Comparison of ENCODE assay signal across 20 cellular contexts in the genomic region with DNA sequence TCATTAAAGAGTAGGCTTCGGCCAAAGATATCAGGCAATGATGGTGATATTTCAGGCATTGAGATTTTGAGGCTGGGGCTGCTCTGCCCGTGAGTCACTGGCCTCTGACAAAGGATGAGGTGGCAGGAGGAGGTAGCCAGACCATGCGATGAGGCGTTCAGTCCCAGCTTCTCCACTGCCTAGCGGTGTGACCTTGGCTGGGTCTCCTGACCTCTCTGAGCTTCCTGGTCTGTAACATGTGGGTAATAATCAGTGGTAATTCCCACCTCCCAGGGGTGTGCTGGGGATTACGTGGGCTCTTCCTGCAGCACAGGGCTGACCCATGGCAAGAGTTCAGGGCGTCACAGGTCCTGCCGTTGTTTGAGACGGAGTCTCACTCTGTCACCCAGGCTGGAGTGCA.
DNase-seq lines count a peak whose midpoint lies in the region; ATAC-seq and TF ChIP-seq lines count a peak whose summit lies in the region.
"Had no signal": no experiment of that assay in that cellular context is flagged by ENCODE, and none has a peak within 500 bp of the region (broad histone marks: within the 10 kb centered on the region; RNA-seq: fewer than 3 reads in every experiment).

No MANE protein-coding gene starts in this region.

- no peaks in the 10 kb centered on the region for H3K27me3 ChIP-seq in PC-3 (ENCODE audit: low read length)
- H3K27me3 ChIP-seq: Peyer's patch had no signal

- CTCF ChIA-PET in PC-3 (lab: Charles Lee): no interaction called here

- peaks cover 21% of the 10 kb centered on the region for H3K27me3 Mint-ChIP-seq in mesothelial cell of epicardium (ENCODE audit: low read depth)

- no TSS peak for BruUV-seq in PC-3 (replicated peaks; lab: Mats Ljungman, UMichigan)

- H2AFZ ChIP-seq in PC-3 (ENCODE audit: low read length): no peak overlapping the region

- H3K27ac ChIP-seq in PC-3 (ENCODE audit: low read length): no peak overlapping the region
- H3K27ac ChIP-seq: Peyer's patch, upper lobe of right lung had no signal

- in situ Hi-C loops in astrocyte of the spinal cord (cut with HindIII; ENCODE audit: low sequenced_read_pairs): no loop called here

- DNase-seq in ELR (ENCODE audit: low read depth) (peak; percentile 71), PC-3 (peak; percentile 68), astrocyte of the spinal cord (ENCODE audit: low read depth, low spot score) (peak; percentile 70), iris pigment epithelial cell (ENCODE audit: low read depth) (peak; percentile 24), mesothelial cell of epicardium (ENCODE audit: low spot score in 2 of 2, unreplicated experiment in 2 of 2) (no peak)
- no peak for DNase-seq in stimulated activated naive CD8-positive, alpha-beta T cell treated with anti-CD3 and anti-CD28 coated beads, Interleukin-15, Interleukin-2, amounts not matched to agents 100 U/mL and 50 U/mL, for 24 hours
- DNase-seq: activated naive CD4-positive, alpha-beta T cell treated with Interleukin-2 at 50 U/mL for 16 hours; activated T-cell treated with anti-CD3 and anti-CD28 coated beads, Interleukin-2, amount 50 U/mL, for 4 hours; effector CD4-positive, alpha-beta T cell; NCI-H1105 treated with DMSO at 0.1 percent for 48 hours; NCI-H1930; NCI-H524 treated with DMSO at 0.1 percent for 48 hours; NK-92 treated with Interleukin-12 subunit alpha and Interleukin-12 subunit beta, amount 100 ng/mL, for 24 hours; Peyer's patch; stimulated activated CD4-positive, alpha-beta T cell treated with anti-CD3 and anti-CD28 coated beads, Interleukin-4, amount 100 ng/mL, for 24 hours; upper lobe of right lung had no signal

- POLR2A ChIA-PET in PC-3 (lab: Charles Lee; ENCODE audit: unreplicated experiment): no interaction called here

- H3K9me3 Mint-ChIP-seq in mesothelial cell of epicardium: no peaks in the 10 kb centered on the region
- H3K9me3 Mint-ChIP-seq: activated T-cell treated with anti-CD3 and anti-CD28 coated beads, Interleukin-2, amount 50 U/mL, for 4 hours; stimulated activated effector memory CD8-positive, alpha-beta T cell treated with anti-CD3 and anti-CD28 coated beads, Interleukin-12 subunit alpha, Interleukin-12 subunit beta, amount 100 ng/mL, for 72 hours had no signal

- H4K20me1 ChIP-seq in PC-3 (ENCODE audit: low read length): no peaks in the 10 kb centered on the region

- peaks cover 21% of the 10 kb centered on the region for H3K4me1 ChIP-seq in PC-3 (ENCODE audit: insufficient read depth, low read length)
- H3K4me1 ChIP-seq: Peyer's patch, upper lobe of right lung had no signal

- no peak overlapping the region for H3K4me3 Mint-ChIP-seq in mesothelial cell of epicardium
- H3K4me3 Mint-ChIP-seq: activated T-cell treated with anti-CD3 and anti-CD28 coated beads, Interleukin-2, amount 50 U/mL, for 4 hours; stimulated activated effector memory CD8-positive, alpha-beta T cell treated with anti-CD3 and anti-CD28 coated beads, Interleukin-12 subunit alpha, Interleukin-12 subunit beta, amount 100 ng/mL, for 72 hours had no signal

- peak; percentile 45; the same call in 1 of the 2 replicates for ATAC-seq in PC-3
- no peak for ATAC-seq in HG03196 (IDR thresholded peaks at IDR 0.05; ENCODE audit: unreplicated experiment)
- no peak for ATAC-seq in HG03097 (IDR thresholded peaks at IDR 0.05; ENCODE audit: low FRiP score, unreplicated experiment)
- no peak for ATAC-seq in stimulated activated naive CD8-positive, alpha-beta T cell treated with anti-CD3 and anti-CD28 coated beads, Interleukin-15, Interleukin-2, amounts not matched to agents 100 U/mL and 50 U/mL, for 24 hours
- ATAC-seq: activated T-cell treated with anti-CD3 and anti-CD28 coated beads, Interleukin-2, amount 50 U/mL, for 4 hours; sciatic nerve; stimulated activated effector memory CD8-positive, alpha-beta T cell treated with anti-CD3 and anti-CD28 coated beads, Interleukin-12 subunit alpha, Interleukin-12 subunit beta, amount 100 ng/mL, for 72 hours; upper lobe of right lung had no signal

- H3K9me3 ChIP-seq in PC-3 (ENCODE audit: low read length): no peaks in the 10 kb centered on the region
- H3K9me3 ChIP-seq: Peyer's patch, upper lobe of right lung had no signal

- H3K4me1 Mint-ChIP-seq in mesothelial cell of epicardium: peaks cover 13% of the 10 kb centered on the region
- H3K4me1 Mint-ChIP-seq: stimulated activated effector memory CD8-positive, alpha-beta T cell treated with anti-CD3 and anti-CD28 coated beads, Interleukin-12 subunit alpha, Interleukin-12 subunit beta, amount 100 ng/mL, for 72 hours had no signal

- H3K79me2 ChIP-seq in PC-3 (ENCODE audit: low read length): no peaks in the 10 kb centered on the region

- no peaks in the 10 kb centered on the region for H3K36me3 Mint-ChIP-seq in mesothelial cell of epicardium
- H3K36me3 Mint-ChIP-seq: stimulated activated effector memory CD8-positive, alpha-beta T cell treated with anti-CD3 and anti-CD28 coated beads, Interleukin-12 subunit alpha, Interleukin-12 subunit beta, amount 100 ng/mL, for 72 hours had no signal

- intact Hi-C loops in PC-3 (cut with micrococcal nuclease): no loop called here

- H3K4me3 ChIP-seq in PC-3 (ENCODE audit: low read length) (no peak overlapping the region), astrocyte of the spinal cord (ENCODE audit: low read depth, low read length) (no peak overlapping the region)
- H3K4me3 ChIP-seq: Peyer's patch, upper lobe of right lung had no signal

- no peak for TF ChIP-seq CTCF in PC-3 (conservative IDR thresholded peaks at IDR 0.05; ENCODE audit: low read depth, low read length)
- no peak for TF ChIP-seq CTCF in astrocyte of the spinal cord (IDR thresholded peaks at IDR 0.05; ENCODE audit: low read depth, low read length)
- no peak for TF ChIP-seq CTCF in mesothelial cell of epicardium (IDR thresholded peaks at IDR 0.05; ENCODE audit: unreplicated experiment)

- H3K36me3 ChIP-seq in PC-3 (ENCODE audit: low read depth, low read length): no peaks in the 10 kb centered on the region
- H3K36me3 ChIP-seq: Peyer's patch, upper lobe of right lung had no signal

- no peaks in the 10 kb centered on the region for H3F3A ChIP-seq in PC-3 (ENCODE audit: low read length, unreplicated experiment)

- no peak overlapping the region for H3K4me2 ChIP-seq in PC-3 (ENCODE audit: low read length)

- no peak overlapping the region for H3K9ac ChIP-seq in PC-3 (ENCODE audit: low read length)

- H3K9me2 ChIP-seq in PC-3 (replicated peaks; ENCODE audit: low read length): no peaks in the 10 kb centered on the region

- H3K27ac Mint-ChIP-seq in mesothelial cell of epicardium: no peak overlapping the region
- H3K27ac Mint-ChIP-seq: stimulated activated effector memory CD8-positive, alpha-beta T cell treated with anti-CD3 and anti-CD28 coated beads, Interleukin-12 subunit alpha, Interleukin-12 subunit beta, amount 100 ng/mL, for 72 hours had no signal

Comparison
In these comparisons a context has a peak if more than half of its experiments do, and no peak if none do; other contexts are left out.
1. DNase-seq: peak in ELR (single experiment), PC-3 (single experiment), astrocyte of the spinal cord (single experiment) and iris pigment epithelial cell (single experiment); none in mesothelial cell of epicardium (0 of 2) and stimulated activated naive CD8-positive, alpha-beta T cell treated with anti-CD3 and anti-CD28 coated beads, Interleukin-15, Interleukin-2, amounts not matched to agents 100 U/mL and 50 U/mL, for 24 hours (single experiment).